Comparison of ENCODE assay signal across 8 cellular contexts in genomic region chr1:235649722-235650163, GRCh38. TPM values are rescaled to one million over a fixed set of nuclear protein-coding genes. Genes with fewer than 3 reads are reported as not detected.
DNase-seq lines count a peak whose midpoint lies in the region; ATAC-seq and TF ChIP-seq lines count a peak whose summit lies in the region.

Gene GNG4 (minus strand): TSS chr1:235649784. CDS start chr1:235583838, 65,946 bp downstream.

- H3K36me3 Mint-ChIP-seq in endodermal cell (ENCODE audit: low read depth) = no peaks in the 10 kb centered on the region

- H3K4me3 Mint-ChIP-seq in endodermal cell = peak within 1 kb of the TSS; percentile 60

- no peak for TF ChIP-seq POLR2A in GM18505 (IDR thresholded peaks at IDR 0.05; ENCODE audit: borderline replicate concordance, extremely low read depth, insufficient read depth, insufficient read length)

- H3K27me3 ChIP-seq in endodermal cell (ENCODE audit: control insufficient read depth, insufficient read depth, low read length, poor library complexity, severe bottlenecking) = peaks cover 53% of the 10 kb centered on the region
- H3K27me3 ChIP-seq in neuronal stem cell (ENCODE audit: control insufficient read depth in 3 of 3, insufficient read depth in 3 of 3, low read depth in 1 of 3, low read length in 3 of 3) = peaks cover 0 to 16% (median 16%) of the 10 kb centered on the region in 3 experiments

- no peak within 1 kb of the TSS for H2BK5ac ChIP-seq in neuronal stem cell (ENCODE audit: low read length)

- intact Hi-C loops in sciatic nerve (cut with DNase I) = no loop called here

- H3K4me3 ChIP-seq in endodermal cell (ENCODE audit: low read length) (peak within 1 kb of the TSS; percentile 75), neuronal stem cell (ENCODE audit: low read length in 2 of 2) (peak within 1 kb of the TSS; percentile 78 to 91)

- H3K4me1 ChIP-seq in ES-I3 (ENCODE audit: insufficient read depth, low read length) (peaks cover 10% of the 10 kb centered on the region; the same call in 1 of the 2 replicates), endodermal cell (ENCODE audit: control insufficient read depth, insufficient read depth, low read length) (no peaks in the 10 kb centered on the region), neuronal stem cell (ENCODE audit: control insufficient read depth in 2 of 2, insufficient read depth in 1 of 2, low read depth in 1 of 2, low read length in 2 of 2) (peaks cover 5 to 16% of the 10 kb centered on the region in 2 donors)

- peak within 1 kb of the TSS; percentile 99 for H2AFZ ChIP-seq in neuronal stem cell (ENCODE audit: low read length)

- H3K79me1 ChIP-seq in neuronal stem cell (ENCODE audit: low read depth, low read length) = no peaks in the 10 kb centered on the region

- H3K9me3 ChIP-seq in ES-I3 (ENCODE audit: control insufficient read depth, insufficient read depth, low read length) (no peaks in the 10 kb centered on the region), endodermal cell (ENCODE audit: control insufficient read depth, low read length) (no peaks in the 10 kb centered on the region), neuronal stem cell (replicated peaks in 1 of 2; ENCODE audit: control insufficient read depth in 2 of 2, insufficient read depth in 1 of 2, low read depth in 1 of 2, low read length in 2 of 2) (peaks cover 0 to 8% of the 10 kb centered on the region in 2 donors)

- H3K36me3 ChIP-seq in ES-I3 (ENCODE audit: insufficient read depth, low read length) (no peaks in the 10 kb centered on the region; the same call in 1 of the 2 replicates), endodermal cell (ENCODE audit: control insufficient read depth, insufficient read depth, low read length) (no peaks in the 10 kb centered on the region), neuronal stem cell (replicated peaks in 1 of 2; ENCODE audit: control insufficient read depth in 2 of 2, insufficient read depth in 2 of 2, low read length in 2 of 2) (peaks cover 0 to 5% of the 10 kb centered on the region in 2 donors)

- TF ChIP-seq CTCF in endodermal cell (conservative IDR thresholded peaks at IDR 0.05) = no peak

- peak within 1 kb of the TSS; percentile 70 for H2BK15ac ChIP-seq in neuronal stem cell (ENCODE audit: low read length)

- H3K23ac ChIP-seq in neuronal stem cell (ENCODE audit: low read depth, low read length, poor library complexity) = peak within 1 kb of the TSS; percentile 83

- no peaks in the 10 kb centered on the region for H3K9me3 Mint-ChIP-seq in endodermal cell

- no peak within 1 kb of the TSS for H4K91ac ChIP-seq in neuronal stem cell (ENCODE audit: low read depth, low read length, poor library complexity)

- no peak within 1 kb of the TSS for H3K14ac ChIP-seq in neuronal stem cell (ENCODE audit: low read length)

- no peak within 1 kb of the TSS for H2BK12ac ChIP-seq in neuronal stem cell (ENCODE audit: low read length)

- H2BK120ac ChIP-seq in neuronal stem cell (ENCODE audit: low read depth, low read length) = peak within 1 kb of the TSS; percentile 29

- peak; percentile 49 for DNase-seq in SW480 (ENCODE audit: low spot score)
- DNase-seq in endodermal cell = peak; percentile 90
- peak; percentile 65 for DNase-seq in neuronal stem cell (ENCODE audit: low spot score)
- DNase-seq in OCI-M2 (lab: John Stamatoyannopoulos, UW; ENCODE audit: unreplicated experiment) = no peak
- no peak for DNase-seq in sciatic nerve (ENCODE audit: low spot score)

- WGBS in endodermal cell (ENCODE audit: insufficient coverage in 1 of 2, insufficient read length in 1 of 2), 2 experiments = 0% methylated on average over 3 to 67 of the region's 67 CpGs
- no CpG with 5 or more reads among the region's 67 CpGs for WGBS in neuronal stem cell (ENCODE audit: extremely low coverage in 2 of 2, insufficient read length in 2 of 2, insufficient replicate concordance in 1 of 2), 2 donors

- ATAC-seq in HG03045 (IDR thresholded peaks at IDR 0.05; ENCODE audit: unreplicated experiment) (peak; percentile 41), GM18505 (IDR thresholded peaks at IDR 0.05; ENCODE audit: unreplicated experiment) (no peak), sciatic nerve (no peak)

- H3K4me2 ChIP-seq in neuronal stem cell (ENCODE audit: insufficient read depth, low read length, poor library complexity, severe bottlenecking) = peak within 1 kb of the TSS; percentile 98

- no peak within 1 kb of the TSS for H4K8ac ChIP-seq in neuronal stem cell (ENCODE audit: low read depth, low read length)

- H3K4ac ChIP-seq in neuronal stem cell (ENCODE audit: low read length) = no peak within 1 kb of the TSS

- peak within 1 kb of the TSS; percentile 28 for H3K27ac Mint-ChIP-seq in endodermal cell

- H3K9ac ChIP-seq in ES-I3 (ENCODE audit: low read depth, low read length) (peak within 1 kb of the TSS; percentile 70), endodermal cell (ENCODE audit: extremely low read depth, low read length, poor library complexity, severe bottlenecking) (no peak within 1 kb of the TSS), neuronal stem cell (ENCODE audit: low read depth, low read length, poor library complexity) (peak within 1 kb of the TSS; percentile 90)

- H3K27ac ChIP-seq in endodermal cell (ENCODE audit: low read depth, low read length) = no peak within 1 kb of the TSS
- H3K27ac ChIP-seq in neuronal stem cell (replicated peaks; ENCODE audit: low read length) = no peak within 1 kb of the TSS

- H3K18ac ChIP-seq in neuronal stem cell (ENCODE audit: low read length) = peak within 1 kb of the TSS; percentile 96

- H2AK5ac ChIP-seq in neuronal stem cell (ENCODE audit: low read depth, low read length) = no peak within 1 kb of the TSS

- H3K4me1 Mint-ChIP-seq in endodermal cell = peaks cover 22% of the 10 kb centered on the region

- H3K27me3 Mint-ChIP-seq in endodermal cell (ENCODE audit: insufficient read depth) = peaks cover 46% of the 10 kb centered on the region

RNA-seq across cellular contexts. Expression of gene GNG4, which starts in this region (rescaled TPM):
- total RNA-seq in endodermal cell (10 to 100 TPM; 13.5 to 14.2 TPM), sciatic nerve (4.0 TPM)
- 23.3 TPM for polyA plus RNA-seq in endodermal cell (2013, experiment 1 of 2)
- polyA plus RNA-seq in endodermal cell (2013, experiment 2 of 2) = 22.1 TPM
- polyA plus RNA-seq in neuronal stem cell (2013, experiment 1 of 2) = 26.0 TPM
- 27.9 TPM for polyA plus RNA-seq in neuronal stem cell (2013, experiment 2 of 2)

Comparison
In these comparisons a context has a peak if more than half of its experiments do, and no peak if none do; other contexts are left out.
1. DNase-seq: peak in SW480 (single experiment), endodermal cell (single experiment) and neuronal stem cell (single experiment); none in OCI-M2 (single experiment) and sciatic nerve (single experiment).